1 cellular context compared by ENCODE assay signal in the genomic region with DNA sequence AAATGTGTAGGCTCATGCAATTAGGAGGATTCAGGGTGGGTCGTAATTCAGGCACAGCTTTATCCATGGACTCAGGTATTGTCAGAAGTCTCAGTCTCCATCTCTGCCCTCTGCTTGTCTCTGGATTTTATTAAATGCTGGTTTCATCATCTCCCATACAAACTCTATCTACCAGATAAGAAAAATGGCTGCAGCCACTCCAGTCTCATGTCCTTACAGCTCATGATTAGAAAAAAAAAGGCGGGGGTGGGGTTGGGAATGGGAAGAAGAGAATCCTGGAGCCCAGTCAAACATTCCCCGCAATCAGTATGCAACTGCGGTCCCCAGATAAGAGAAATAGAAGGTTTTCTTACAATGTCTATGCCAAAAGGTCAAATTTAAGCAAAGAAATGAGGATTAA.
A peak's percentile ranks its signal among the peaks of the same experiment; 100 is the strongest.
TF ChIP-seq lines count a peak whose summit lies in the region.

No MANE protein-coding gene starts in this region.

TF ChIP-seq in K562, 482 proteins besides CTCF, POLR2A, EP300 and RAD21:
- TF ChIP-seq FOXJ2 (tag; IDR thresholded peaks at IDR 0.05) = 0 out of 2 replicates have a peak, but pooled peaks have one; percentile 26
- TF ChIP-seq, protein P1, sequence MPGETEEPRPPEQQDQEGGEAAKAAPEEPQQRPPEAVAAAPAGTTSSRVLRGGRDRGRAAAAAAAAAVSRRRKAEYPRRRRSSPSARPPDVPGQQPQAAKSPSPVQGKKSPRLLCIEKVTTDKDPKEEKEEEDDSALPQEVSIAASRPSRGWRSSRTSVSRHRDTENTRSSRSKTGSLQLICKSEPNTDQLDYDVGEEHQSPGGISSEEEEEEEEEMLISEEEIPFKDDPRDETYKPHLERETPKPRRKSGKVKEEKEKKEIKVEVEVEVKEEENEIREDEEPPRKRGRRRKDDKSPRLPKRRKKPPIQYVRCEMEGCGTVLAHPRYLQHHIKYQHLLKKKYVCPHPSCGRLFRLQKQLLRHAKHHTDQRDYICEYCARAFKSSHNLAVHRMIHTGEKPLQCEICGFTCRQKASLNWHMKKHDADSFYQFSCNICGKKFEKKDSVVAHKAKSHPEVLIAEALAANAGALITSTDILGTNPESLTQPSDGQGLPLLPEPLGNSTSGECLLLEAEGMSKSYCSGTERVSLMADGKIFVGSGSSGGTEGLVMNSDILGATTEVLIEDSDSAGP (CRISPR knock-in tag; IDR thresholded peaks at IDR 0.05) = no peak
- TF ChIP-seq, protein P2, sequence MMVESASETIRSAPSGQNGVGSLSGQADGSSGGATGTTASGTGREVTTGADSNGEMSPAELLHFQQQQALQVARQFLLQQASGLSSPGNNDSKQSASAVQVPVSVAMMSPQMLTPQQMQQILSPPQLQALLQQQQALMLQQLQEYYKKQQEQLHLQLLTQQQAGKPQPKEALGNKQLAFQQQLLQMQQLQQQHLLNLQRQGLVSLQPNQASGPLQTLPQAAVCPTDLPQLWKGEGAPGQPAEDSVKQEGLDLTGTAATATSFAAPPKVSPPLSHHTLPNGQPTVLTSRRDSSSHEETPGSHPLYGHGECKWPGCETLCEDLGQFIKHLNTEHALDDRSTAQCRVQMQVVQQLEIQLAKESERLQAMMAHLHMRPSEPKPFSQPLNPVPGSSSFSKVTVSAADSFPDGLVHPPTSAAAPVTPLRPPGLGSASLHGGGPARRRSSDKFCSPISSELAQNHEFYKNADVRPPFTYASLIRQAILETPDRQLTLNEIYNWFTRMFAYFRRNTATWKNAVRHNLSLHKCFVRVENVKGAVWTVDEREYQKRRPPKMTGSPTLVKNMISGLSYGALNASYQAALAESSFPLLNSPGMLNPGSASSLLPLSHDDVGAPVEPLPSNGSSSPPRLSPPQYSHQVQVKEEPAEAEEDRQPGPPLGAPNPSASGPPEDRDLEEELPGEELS (CRISPR knock-in tag; IDR thresholded peaks at IDR 0.05; ENCODE audit: borderline replicate concordance) = no peak
- peak; percentile 20; the same call in 1 of the 2 replicates for TF ChIP-seq TAL1 (IDR thresholded peaks at IDR 0.05)
- TF ChIP-seq, protein P3, sequence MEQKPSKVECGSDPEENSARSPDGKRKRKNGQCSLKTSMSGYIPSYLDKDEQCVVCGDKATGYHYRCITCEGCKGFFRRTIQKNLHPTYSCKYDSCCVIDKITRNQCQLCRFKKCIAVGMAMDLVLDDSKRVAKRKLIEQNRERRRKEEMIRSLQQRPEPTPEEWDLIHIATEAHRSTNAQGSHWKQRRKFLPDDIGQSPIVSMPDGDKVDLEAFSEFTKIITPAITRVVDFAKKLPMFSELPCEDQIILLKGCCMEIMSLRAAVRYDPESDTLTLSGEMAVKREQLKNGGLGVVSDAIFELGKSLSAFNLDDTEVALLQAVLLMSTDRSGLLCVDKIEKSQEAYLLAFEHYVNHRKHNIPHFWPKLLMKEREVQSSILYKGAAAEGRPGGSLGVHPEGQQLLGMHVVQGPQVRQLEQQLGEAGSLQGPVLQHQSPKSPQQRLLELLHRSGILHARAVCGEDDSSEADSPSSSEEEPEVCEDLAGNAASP (IDR thresholded peaks at IDR 0.05) = no peak
- 0 out of 4 replicates have a peak, but pooled peaks of 1 of the 2 experiments have one; percentile 21 for TF ChIP-seq RCOR1 (IDR thresholded peaks at IDR 0.05; ENCODE audit: borderline replicate concordance in 1 of 2, low read depth in 2 of 2, low read length in 2 of 2)
